ENCODE assay signal across 18 cellular contexts in the genomic region with DNA sequence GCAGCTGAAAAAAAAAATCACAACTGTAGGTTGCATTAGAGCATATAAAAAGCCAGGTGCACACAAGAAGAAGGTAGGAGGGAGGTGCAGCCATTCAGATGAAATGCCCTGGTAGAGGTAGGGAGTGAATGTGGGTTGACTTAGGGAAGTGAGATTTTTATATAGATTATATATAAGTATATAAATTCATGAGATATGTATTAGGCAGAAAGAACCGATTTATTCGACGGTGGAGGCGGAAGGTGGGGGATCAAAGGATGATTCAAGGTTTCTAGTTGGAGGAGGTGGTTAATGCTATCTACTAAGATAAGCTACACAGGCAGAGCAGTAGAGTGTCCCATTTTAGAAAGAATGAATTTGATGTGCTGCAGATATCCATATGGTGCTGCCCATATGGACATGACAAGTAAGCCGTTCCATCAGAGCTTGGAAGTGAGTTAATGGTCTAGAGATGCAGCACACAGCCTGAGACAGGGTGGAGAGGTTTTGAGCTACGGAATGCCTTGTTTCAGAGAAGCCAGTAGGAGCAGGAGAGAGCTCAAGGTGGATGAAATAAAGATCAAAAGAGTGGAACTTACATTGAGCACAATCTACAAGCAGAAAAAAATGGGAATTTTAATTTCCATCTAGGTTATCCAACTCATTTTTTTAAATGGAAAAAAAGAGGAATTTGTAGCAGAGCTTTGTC.
DNase-seq lines count a peak whose midpoint lies in the region; ATAC-seq and TF ChIP-seq lines count a peak whose summit lies in the region.
"Had no signal": no experiment of that assay in that cellular context is flagged by ENCODE, and none has a peak within 500 bp of the region (broad histone marks: within the 10 kb centered on the region; RNA-seq: fewer than 3 reads in every experiment).

No MANE protein-coding gene starts in this region.

- no peak overlapping the region for H2BK120ac ChIP-seq in IMR-90 (ENCODE audit: low read depth, low read length)

- H3K4me2 ChIP-seq in IMR-90 (ENCODE audit: low read depth, low read length) = no peak overlapping the region

- H3K4me1 Mint-ChIP-seq in glutamatergic neuron (ENCODE audit: low read depth, unreplicated experiment) = peaks cover 37% of the 10 kb centered on the region
- H3K4me1 Mint-ChIP-seq in activated T-helper 1 cell treated with anti-CD3 and anti-CD28 coated beads, Interleukin-12 subunit alpha, Interleukin-12 subunit beta, Interleukin-2, Interleukin-4 antibody, amounts not matched to agents 30 ng/mL and 10 ng/mL and 1 ng/mL, durations not matched to agents 14 hours and 24 hours and 36 hours (ENCODE audit: low read depth) = no peaks in the 10 kb centered on the region

- no peak overlapping the region for H3K27ac ChIP-seq in IMR-90 (ENCODE audit: insufficient read depth, low read length)
- H3K27ac ChIP-seq in temporal lobe (ENCODE audit: low read depth, low read length) = peak overlapping the region; percentile 10
- H3K27ac ChIP-seq: C4-2B, SJSA1 had no signal

- ATAC-seq in IMR-90 (ENCODE audit: low read depth) = no peak

- H3K14ac ChIP-seq in IMR-90 (replicated peaks; ENCODE audit: low read depth, low read length) = no peak overlapping the region

- H3K9me3 Mint-ChIP-seq in glutamatergic neuron (ENCODE audit: unreplicated experiment) = peaks cover 6% of the 10 kb centered on the region
- no peaks in the 10 kb centered on the region for H3K9me3 Mint-ChIP-seq in activated T-helper 1 cell treated with anti-CD3 and anti-CD28 coated beads, Interleukin-12 subunit alpha, Interleukin-12 subunit beta, Interleukin-2, Interleukin-4 antibody, amounts not matched to agents 30 ng/mL and 10 ng/mL and 1 ng/mL, durations not matched to agents 14 hours and 24 hours and 36 hours

- H4K91ac ChIP-seq in IMR-90 (ENCODE audit: insufficient read depth, low read depth, low read length) = no peak overlapping the region

- intact Hi-C loops in IMR-90 (cut with micrococcal nuclease) = no loop called here
- intact Hi-C loops in activated T-helper 1 cell treated with anti-CD3 and anti-CD28 coated beads, Interleukin-12 subunit alpha, Interleukin-12 subunit beta, Interleukin-2, Interleukin-4 antibody, amounts not matched to agents 30 ng/mL and 10 ng/mL and 1 ng/mL, durations not matched to agents 14 hours and 24 hours and 36 hours (cut with micrococcal nuclease) = no loop called here

- H3K4me1 ChIP-seq in IMR-90 (ENCODE audit: control insufficient read depth, insufficient read depth, low read length) = peaks cover 4% of the 10 kb centered on the region
- H3K4me1 ChIP-seq: HAP-1 had no signal

- H2AK5ac ChIP-seq in IMR-90 (ENCODE audit: low read depth, low read length) = no peak overlapping the region

- POLR2A ChIA-PET in IMR-90 (lab: Charles Lee; ENCODE audit: unreplicated experiment) = interaction anchor here (0.7 kb wide), 1 partner anchor 10 kb away, joined by 3 read pairs; no protein-coding TSS in a partner anchor

- H3K36me3 Mint-ChIP-seq in glutamatergic neuron (ENCODE audit: unreplicated experiment) = no peaks in the 10 kb centered on the region
- no peaks in the 10 kb centered on the region for H3K36me3 Mint-ChIP-seq in activated T-helper 1 cell treated with anti-CD3 and anti-CD28 coated beads, Interleukin-12 subunit alpha, Interleukin-12 subunit beta, Interleukin-2, Interleukin-4 antibody, amounts not matched to agents 30 ng/mL and 10 ng/mL and 1 ng/mL, durations not matched to agents 14 hours and 24 hours and 36 hours (ENCODE audit: low read depth)

- no peak for TF ChIP-seq RAD21 in IMR-90 (IDR thresholded peaks at IDR 0.05; ENCODE audit: low read length)

- BruUV-seq in IMR-90 (replicated peaks; lab: Mats Ljungman, UMichigan) = no TSS peak

- H3K9me3 ChIP-seq in IMR-90 (ENCODE audit: control insufficient read depth, insufficient read depth, low read length) = no peaks in the 10 kb centered on the region
- H3K9me3 ChIP-seq: HAP-1, SJSA1 had no signal

- H4K5ac ChIP-seq in IMR-90 (ENCODE audit: low read depth, low read length) = no peak overlapping the region

- H3K27ac Mint-ChIP-seq in glutamatergic neuron (ENCODE audit: unreplicated experiment) = peak overlapping the region; percentile 64
- no peak overlapping the region for H3K27ac Mint-ChIP-seq in activated T-helper 1 cell treated with anti-CD3 and anti-CD28 coated beads, Interleukin-12 subunit alpha, Interleukin-12 subunit beta, Interleukin-2, Interleukin-4 antibody, amounts not matched to agents 30 ng/mL and 10 ng/mL and 1 ng/mL, durations not matched to agents 14 hours and 24 hours and 36 hours

- peaks cover 3% of the 10 kb centered on the region; the same call in 1 of the 2 replicates for H3K9me1 ChIP-seq in IMR-90 (ENCODE audit: insufficient read depth, low read length)

- H2BK15ac ChIP-seq in IMR-90 (ENCODE audit: low read depth, low read length) = no peak overlapping the region

- no peak for TF ChIP-seq POLR2A in IMR-90 (IDR thresholded peaks at IDR 0.05; ENCODE audit: low read depth, low read length)

- no peak overlapping the region for H2AK9ac ChIP-seq in IMR-90 (replicated peaks; ENCODE audit: low read depth, low read length, poor library complexity)

- no peaks in the 10 kb centered on the region for H3K27me3 ChIP-seq in IMR-90 (ENCODE audit: control insufficient read depth, insufficient read depth, low read length)
- H3K27me3 ChIP-seq: SJSA1 had no signal

- dilution Hi-C loops in IMR-90 (cut with HindIII; ENCODE audit: low sequenced_read_pairs, unreplicated experiment) = no loop called here

- no peak overlapping the region for H2AFZ ChIP-seq in IMR-90 (replicated peaks; ENCODE audit: low read length, poor library complexity)

- peaks cover 3% of the 10 kb centered on the region for H3K27me3 Mint-ChIP-seq in glutamatergic neuron (ENCODE audit: unreplicated experiment)
- no peaks in the 10 kb centered on the region for H3K27me3 Mint-ChIP-seq in activated T-helper 1 cell treated with anti-CD3 and anti-CD28 coated beads, Interleukin-12 subunit alpha, Interleukin-12 subunit beta, Interleukin-2, Interleukin-4 antibody, amounts not matched to agents 30 ng/mL and 10 ng/mL and 1 ng/mL, durations not matched to agents 14 hours and 24 hours and 36 hours (ENCODE audit: insufficient read depth)

- peak overlapping the region; percentile 37; the same call in 1 of the 2 replicates for H3K18ac ChIP-seq in IMR-90 (ENCODE audit: low read depth, low read length)

- peak overlapping the region; percentile 9 for H3K4me3 Mint-ChIP-seq in glutamatergic neuron (ENCODE audit: unreplicated experiment)
- H3K4me3 Mint-ChIP-seq in activated T-helper 1 cell treated with anti-CD3 and anti-CD28 coated beads, Interleukin-12 subunit alpha, Interleukin-12 subunit beta, Interleukin-2, Interleukin-4 antibody, amounts not matched to agents 30 ng/mL and 10 ng/mL and 1 ng/mL, durations not matched to agents 14 hours and 24 hours and 36 hours = no peak overlapping the region

- H4K8ac ChIP-seq in IMR-90 (ENCODE audit: low read depth in 2 of 2, low read length in 2 of 2) = no peak overlapping the region

- H2BK5ac ChIP-seq in IMR-90 (ENCODE audit: low read depth, low read length, poor library complexity, severe bottlenecking) = no peak overlapping the region

- no peak for TF ChIP-seq CTCF in IMR-90 (conservative IDR thresholded peaks at IDR 0.05; ENCODE audit: low read depth, low read length)
- TF ChIP-seq CTCF in glutamatergic neuron (IDR thresholded peaks at IDR 0.05; ENCODE audit: partially characterized antibody, unreplicated experiment) = no peak

- no peak overlapping the region for H3K4me3 ChIP-seq in IMR-90 (ENCODE audit: insufficient read depth, low read depth, low read length)
- H3K4me3 ChIP-seq: HAP-1, SJSA1 had no signal

- CTCF ChIA-PET in IMR-90 (lab: Yijun Ruan, JAX) = interaction anchor here (1.0 kb wide), 1 partner anchor 152 kb away, joined by 3 read pairs; no protein-coding TSS in a partner anchor

- WGBS in IMR-90 (ENCODE audit: extremely low coverage in 2 of 2, insufficient read length in 1 of 2), 2 experiments = 83% methylated on average over 1 of the region's 6 CpGs; no CpG with 5 or more reads in 1 of the 2 experiments

- no peak overlapping the region; the same call in 1 of the 2 replicates for H3K23ac ChIP-seq in IMR-90 (ENCODE audit: low read depth, low read length)

- DNase-seq in IMR-90 (no peak), NCI-H82 (lab: John Stamatoyannopoulos, UW) (peak; percentile 82), glutamatergic neuron (no peak), AG08396 (ENCODE audit: low spot score) (no peak)
- DNase-seq in activated T-helper 1 cell treated with anti-CD3 and anti-CD28 coated beads, Interleukin-12 subunit alpha, Interleukin-12 subunit beta, Interleukin-2, Interleukin-4 antibody, amounts not matched to agents 30 ng/mL and 10 ng/mL and 1 ng/mL, durations not matched to agents 14 hours and 24 hours and 36 hours (ENCODE audit: low spot score) = no peak
- no peak for DNase-seq in activated CD4-positive, alpha-beta T cell treated with anti-CD3 and anti-CD28 coated beads, Interleukin-2, amount 50 U/mL, for 1 hour
- DNase-seq: ACHN, AML-193, DND-41, KBM-7, NCI-H1417, NCI-H2029 treated with DMSO at 0.1 percent for 48 hours, NCI-H446 treated with DMSO at 0.1 percent for 48 hours, SW 1271 had no signal

- H3K56ac ChIP-seq in IMR-90 (ENCODE audit: extremely low read depth, insufficient read depth, low read length) = no peak overlapping the region

- in situ Hi-C loops in IMR-90 (cut with MboI; ENCODE audit: low sequenced_read_pairs) = no loop called here

- no peaks in the 10 kb centered on the region for H4K20me1 ChIP-seq in IMR-90 (ENCODE audit: insufficient read depth, low read length)

- H3K9ac ChIP-seq in IMR-90 (ENCODE audit: low read depth, low read length) = no peak overlapping the region

- H3K79me1 ChIP-seq in IMR-90 (ENCODE audit: low read depth in 1 of 2, low read length in 2 of 2) = no peaks in the 10 kb centered on the region

- H3K36me3 ChIP-seq in IMR-90 (ENCODE audit: control insufficient read depth, insufficient read depth, low read length) = no peaks in the 10 kb centered on the region
- H3K36me3 ChIP-seq: HAP-1, SJSA1 had no signal

- no peak overlapping the region for H2BK20ac ChIP-seq in IMR-90 (ENCODE audit: low read depth, low read length)

- no peak overlapping the region for H3K4ac ChIP-seq in IMR-90 (ENCODE audit: low read depth, low read length)

TF ChIP-seq in IMR-90, 13 proteins besides CTCF, POLR2A, EP300 and RAD21 (continues in another document):
- TF ChIP-seq MXI1 (IDR thresholded peaks at IDR 0.05; ENCODE audit: borderline replicate concordance, low read depth, low read length) = no peak
- no peak for TF ChIP-seq FOS (IDR thresholded peaks at IDR 0.05; ENCODE audit: low read depth, low read length)
- TF ChIP-seq, protein P1, sequence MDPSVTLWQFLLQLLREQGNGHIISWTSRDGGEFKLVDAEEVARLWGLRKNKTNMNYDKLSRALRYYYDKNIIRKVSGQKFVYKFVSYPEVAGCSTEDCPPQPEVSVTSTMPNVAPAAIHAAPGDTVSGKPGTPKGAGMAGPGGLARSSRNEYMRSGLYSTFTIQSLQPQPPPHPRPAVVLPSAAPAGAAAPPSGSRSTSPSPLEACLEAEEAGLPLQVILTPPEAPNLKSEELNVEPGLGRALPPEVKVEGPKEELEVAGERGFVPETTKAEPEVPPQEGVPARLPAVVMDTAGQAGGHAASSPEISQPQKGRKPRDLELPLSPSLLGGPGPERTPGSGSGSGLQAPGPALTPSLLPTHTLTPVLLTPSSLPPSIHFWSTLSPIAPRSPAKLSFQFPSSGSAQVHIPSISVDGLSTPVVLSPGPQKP (IDR thresholded peaks at IDR 0.05; ENCODE audit: borderline replicate concordance, low read depth, low read length) = no peak
